In genomic region chr1:56576880-56577858, GRCh38 we compare ENCODE assay signal across 8 cellular contexts. TPM values are rescaled to one million over a fixed set of nuclear protein-coding genes. Genes with fewer than 3 reads are reported as not detected.
DNase-seq lines count a peak whose midpoint lies in the region; ATAC-seq and TF ChIP-seq lines count a peak whose summit lies in the region.

No MANE protein-coding gene starts in this region.

- peak overlapping the region; percentile 84 to 92 (median 89) for H3K9ac ChIP-seq in subcutaneous abdominal adipose tissue (ENCODE audit: low read length in 5 of 5)

- POLR2A ChIA-PET in T-cell (lab: Charles Lee) = interaction anchor here in 1 of 2 donors (1.0 kb wide), 1 partner anchor 192 kb away, joined by 3 read pairs; no protein-coding TSS in a partner anchor

- DNase-seq in AG09319 (ENCODE audit: extremely low read depth, low read depth) = no peak
- peak; percentile 14 for DNase-seq in HPDE6-E6E7 (ENCODE audit: extremely low spot score)
- no peak for DNase-seq in ascending aorta (ENCODE audit: low spot score in 2 of 2)
- peak; percentile 32 for DNase-seq in iris pigment epithelial cell (ENCODE audit: low read depth)
- no peak for DNase-seq in T-cell

- no peaks in the 10 kb centered on the region for H3K36me3 ChIP-seq in ascending aorta
- H3K36me3 ChIP-seq in subcutaneous abdominal adipose tissue (ENCODE audit: control insufficient read depth in 5 of 5, insufficient read depth in 5 of 5, low read length in 5 of 5) = no peaks in the 10 kb centered on the region

- no peak for ATAC-seq in T-cell (replicated peaks in 1 of 4)
- no peak for ATAC-seq in GM18858 (IDR thresholded peaks at IDR 0.05; ENCODE audit: unreplicated experiment)
- no peak for ATAC-seq in esophagus mucosa

- H3K27ac ChIP-seq in ascending aorta (peak overlapping the region; percentile 94 to 99), subcutaneous abdominal adipose tissue (ENCODE audit: low read depth, low read length) (peak overlapping the region; percentile 96)

- CTCF ChIA-PET in T-cell (lab: Charles Lee) = interaction anchor here (0.5 to 0.6 kb wide), 4 partner anchors 21 to 935 kb away, joined by 3 to 5 read pairs (median 4); no protein-coding TSS in a partner anchor

- H3K36me3 Mint-ChIP-seq in T-cell = no peaks in the 10 kb centered on the region

- peak; percentile 28 for TF ChIP-seq CTCF in AG09319 (IDR thresholded peaks at IDR 0.05; ENCODE audit: low read depth, low read length)
- TF ChIP-seq CTCF in ascending aorta (IDR thresholded peaks at IDR 0.05) = peak in 1 of 3 experiments; percentile 24

- H3K27me3 Mint-ChIP-seq in T-cell = peaks cover 30 to 40% of the 10 kb centered on the region in 2 donors

- H3K27me3 ChIP-seq in ascending aorta (no peaks in the 10 kb centered on the region), subcutaneous abdominal adipose tissue (ENCODE audit: control insufficient read depth in 5 of 5, insufficient read depth in 4 of 5, low read length in 5 of 5) (no peaks in the 10 kb centered on the region)

- H3K4me3 Mint-ChIP-seq in T-cell = no peak overlapping the region

- H3K4me1 Mint-ChIP-seq in T-cell = peaks cover 6 to 15% (median 11%) of the 10 kb centered on the region in 3 donors

- intact Hi-C loops in ascending aorta (cut with DNase I) = loop anchor here (5.0 to 10.0 kb wide), 4 partner anchors 102 to 1200 kb away; no protein-coding TSS in a partner anchor

- H3K4me3 ChIP-seq in ascending aorta = peak overlapping the region; percentile 92 to 94
- peak overlapping the region; percentile 87 to 100 (median 97) for H3K4me3 ChIP-seq in subcutaneous abdominal adipose tissue (ENCODE audit: low read depth in 1 of 5, low read length in 5 of 5)

- no peak overlapping the region for H3K27ac Mint-ChIP-seq in T-cell

- H3K9me3 ChIP-seq in ascending aorta = no peaks in the 10 kb centered on the region
- no peaks in the 10 kb centered on the region for H3K9me3 ChIP-seq in subcutaneous abdominal adipose tissue (ENCODE audit: control insufficient read depth in 5 of 5, low read length in 5 of 5)

- H3K4me1 ChIP-seq in ascending aorta (peaks cover 0 to 22% of the 10 kb centered on the region in 2 donors), subcutaneous abdominal adipose tissue (ENCODE audit: control insufficient read depth in 5 of 5, insufficient read depth in 5 of 5, low read length in 5 of 5) (peaks cover 10 to 71% (median 62%) of the 10 kb centered on the region in 5 donors)

- H3K9me3 Mint-ChIP-seq in T-cell = no peaks in the 10 kb centered on the region

RNA-seq across cellular contexts. Expression of gene PLPP3, which starts 2.2 kb away (rescaled TPM):
- total RNA-seq in ascending aorta (87.7 TPM), T-cell (under 1 TPM in 3 of 5 donors, not detected in 2; 0.30 to 0.93 (median 0.32) TPM), esophagus mucosa (14.7 TPM)

Comparison
In these comparisons a context has a peak if more than half of its experiments do, and no peak if none do; other contexts are left out.
1. DNase-seq: peak in HPDE6-E6E7 (single experiment) and iris pigment epithelial cell (single experiment); none in AG09319 (single experiment), ascending aorta (0 of 2) and T-cell (0 of 34).